Comparison of ENCODE assay signal across 18 cellular contexts in the genomic region with DNA sequence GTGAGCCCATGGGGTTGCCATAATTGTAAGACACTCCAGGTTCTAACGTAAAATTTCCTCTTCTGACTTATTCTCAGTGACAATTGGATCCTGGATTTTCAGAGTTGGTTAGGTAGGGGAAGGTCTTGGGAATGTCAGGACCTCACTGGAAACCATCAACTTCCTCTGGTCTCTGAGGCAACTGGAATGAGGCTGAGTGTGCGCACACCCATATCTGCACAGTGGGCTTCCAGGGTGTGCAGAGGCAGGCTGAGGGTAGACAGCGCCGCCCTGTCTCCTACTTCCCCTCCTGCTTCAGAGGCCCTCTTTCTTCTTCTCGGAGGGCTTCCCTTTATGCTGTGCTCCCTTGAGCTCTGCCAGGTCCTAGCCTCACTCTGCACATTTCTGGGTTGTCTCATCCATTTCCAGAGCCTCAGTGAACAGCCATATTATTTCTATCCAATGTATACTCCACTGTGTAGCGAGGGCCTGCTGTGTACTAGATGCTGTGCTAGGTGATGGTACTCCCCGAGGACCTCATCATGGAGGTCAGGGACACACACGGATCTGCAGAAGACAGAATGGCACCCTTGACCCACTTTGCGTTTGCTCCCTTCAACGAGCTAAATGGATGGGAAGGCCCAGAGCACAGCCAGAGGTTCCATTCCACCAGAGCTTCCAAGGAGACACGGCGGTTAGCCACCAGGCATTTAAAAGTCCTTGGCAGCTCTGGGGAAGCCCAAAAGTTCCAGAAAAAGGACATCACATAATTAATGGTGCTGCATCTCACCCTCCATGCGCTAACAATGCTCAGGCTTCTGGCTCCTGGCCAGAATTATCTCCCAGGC. TPM values are rescaled to one million over a fixed set of nuclear protein-coding genes. Genes with fewer than 3 reads are reported as not detected.
DNase-seq lines count a peak whose midpoint lies in the region; ATAC-seq and TF ChIP-seq lines count a peak whose summit lies in the region.
"Had no signal": no experiment of that assay in that cellular context is flagged by ENCODE, and none has a peak within 500 bp of the region (broad histone marks: within the 10 kb centered on the region; RNA-seq: fewer than 3 reads in every experiment).

No MANE protein-coding gene starts in this region.

- no peak for TF ChIP-seq CTCF in PC-3 (conservative IDR thresholded peaks at IDR 0.05; ENCODE audit: low read depth, low read length)
- no peak for TF ChIP-seq CTCF in liver (IDR thresholded peaks at IDR 0.05; ENCODE audit: low read depth, low read length, missing input control)
- no peak for TF ChIP-seq CTCF in BE2C (IDR thresholded peaks at IDR 0.05; ENCODE audit: low read depth, low read length)

- H3K27me3 Mint-ChIP-seq in activated naive CD4-positive, alpha-beta T cell treated with anti-CD3 and anti-CD28 coated beads, Interleukin-2, amount 10 ng/mL, durations not matched to agents 7 days and 5 days = peaks cover 6% of the 10 kb centered on the region
- H3K27me3 Mint-ChIP-seq in stimulated activated naive B cell treated with anti-CD40 and anti-IgM and Interleukin-4, amounts not matched to agents 10 μg/mL and 1 μg/mL and 100 μg/mL, for 72 hours = no peaks in the 10 kb centered on the region

- no peaks in the 10 kb centered on the region for H3K9me3 ChIP-seq in PC-3 (ENCODE audit: low read length)
- no peaks in the 10 kb centered on the region for H3K9me3 ChIP-seq in liver (ENCODE audit: control insufficient read depth in 4 of 4, low read length in 3 of 4)
- H3K9me3 ChIP-seq in BE2C = no peaks in the 10 kb centered on the region
- H3K9me3 ChIP-seq: heart left ventricle, vagina had no signal

- no peaks in the 10 kb centered on the region for H4K20me1 ChIP-seq in PC-3 (ENCODE audit: low read length)

- H3K4me1 ChIP-seq in PC-3 (ENCODE audit: insufficient read depth, low read length) (peaks cover 6% of the 10 kb centered on the region; the same call in 1 of the 2 replicates), liver (ENCODE audit: control insufficient read depth in 4 of 4, insufficient read depth in 4 of 4, low read length in 3 of 4) (peaks cover 1 to 48% (median 36%) of the 10 kb centered on the region in 4 donors), BE2C (no peaks in the 10 kb centered on the region)
- H3K4me1 ChIP-seq: vagina had no signal

- no peaks in the 10 kb centered on the region for H3K9me3 Mint-ChIP-seq in activated naive CD4-positive, alpha-beta T cell treated with anti-CD3 and anti-CD28 coated beads, Interleukin-2, amount 10 ng/mL, durations not matched to agents 7 days and 5 days
- no peaks in the 10 kb centered on the region for H3K9me3 Mint-ChIP-seq in stimulated activated naive B cell treated with anti-CD40 and anti-IgM and Interleukin-4, amounts not matched to agents 10 μg/mL and 1 μg/mL and 100 μg/mL, for 72 hours
- H3K9me3 Mint-ChIP-seq: activated T-cell treated with anti-CD3 and anti-CD28 coated beads, Interleukin-2, amount 50 U/mL, for 4 hours; memory B cell; neural crest cell had no signal

- H3K36me3 ChIP-seq in PC-3 (ENCODE audit: low read depth, low read length) (peaks cover 33% of the 10 kb centered on the region), liver (ENCODE audit: control insufficient read depth in 4 of 4, insufficient read depth in 3 of 4, low read depth in 1 of 4, low read length in 3 of 4) (peaks cover 23 to 35% (median 29%) of the 10 kb centered on the region in 4 donors), BE2C (no peaks in the 10 kb centered on the region; the same call in 1 of the 2 replicates)

- POLR2A ChIA-PET in PC-3 (lab: Charles Lee; ENCODE audit: unreplicated experiment) = interaction anchor here (0.6 kb wide), 1 partner anchor 361 kb away, joined by 4 read pairs; no protein-coding TSS in a partner anchor

- H3K4me3 ChIP-seq in PC-3 (ENCODE audit: low read length) = no peak overlapping the region
- H3K4me3 ChIP-seq in liver (ENCODE audit: low read depth in 1 of 3, low read length in 3 of 3) = no peak overlapping the region
- no peak overlapping the region for H3K4me3 ChIP-seq in BE2C (ENCODE audit: low read depth, low read length)
- H3K4me3 ChIP-seq: heart left ventricle, SK-N-MC, vagina had no signal

- 83% methylated on average over 13 of the region's 13 CpGs for WGBS in liver

- CTCF ChIA-PET in activated naive CD4-positive, alpha-beta T cell treated with anti-CD3 and anti-CD28 coated beads, Interleukin-2, amount 10 ng/mL, durations not matched to agents 7 days and 5 days (lab: Charles Lee) = interaction anchor here (0.6 to 7.6 kb wide), 16 partner anchors 8 to 365 kb away, joined by 3 to 76 read pairs (median 3); partner anchors contain the start of genes ACAA1 and XYLB
- CTCF ChIA-PET in PC-3 (lab: Charles Lee) = no interaction called here

- no peak overlapping the region for H3K4me3 Mint-ChIP-seq in activated naive CD4-positive, alpha-beta T cell treated with anti-CD3 and anti-CD28 coated beads, Interleukin-2, amount 10 ng/mL, durations not matched to agents 7 days and 5 days
- H3K4me3 Mint-ChIP-seq in stimulated activated naive B cell treated with anti-CD40 and anti-IgM and Interleukin-4, amounts not matched to agents 10 μg/mL and 1 μg/mL and 100 μg/mL, for 72 hours = no peak overlapping the region
- H3K4me3 Mint-ChIP-seq: activated T-cell treated with anti-CD3 and anti-CD28 coated beads, Interleukin-2, amount 50 U/mL, for 4 hours; memory B cell; neural crest cell had no signal

- TF ChIP-seq RAD21 in liver (IDR thresholded peaks at IDR 0.05) = no peak

- TSS peak; percentile 10 for BruUV-seq in PC-3 (replicated peaks; lab: Mats Ljungman, UMichigan)

- H3K79me2 ChIP-seq in PC-3 (ENCODE audit: low read length) = no peaks in the 10 kb centered on the region

- H3K27me3 ChIP-seq in PC-3 (ENCODE audit: low read length) = no peaks in the 10 kb centered on the region
- H3K27me3 ChIP-seq in liver (ENCODE audit: control insufficient read depth in 4 of 4, insufficient read depth in 4 of 4, low read length in 3 of 4) = no peaks in the 10 kb centered on the region
- H3K27me3 ChIP-seq in BE2C = no peaks in the 10 kb centered on the region
- H3K27me3 ChIP-seq: heart left ventricle, vagina had no signal

- H3F3A ChIP-seq in PC-3 (ENCODE audit: low read length, unreplicated experiment) = no peaks in the 10 kb centered on the region

- H3K27ac Mint-ChIP-seq in activated naive CD4-positive, alpha-beta T cell treated with anti-CD3 and anti-CD28 coated beads, Interleukin-2, amount 10 ng/mL, durations not matched to agents 7 days and 5 days = peak overlapping the region; percentile 71
- peak overlapping the region; percentile 22 for H3K27ac Mint-ChIP-seq in stimulated activated naive B cell treated with anti-CD40 and anti-IgM and Interleukin-4, amounts not matched to agents 10 μg/mL and 1 μg/mL and 100 μg/mL, for 72 hours
- H3K27ac Mint-ChIP-seq: memory B cell had no signal

- no peak overlapping the region for H2AFZ ChIP-seq in PC-3 (ENCODE audit: low read length)

- H3K36me3 Mint-ChIP-seq in activated naive CD4-positive, alpha-beta T cell treated with anti-CD3 and anti-CD28 coated beads, Interleukin-2, amount 10 ng/mL, durations not matched to agents 7 days and 5 days = peaks cover 32% of the 10 kb centered on the region
- H3K36me3 Mint-ChIP-seq in stimulated activated naive B cell treated with anti-CD40 and anti-IgM and Interleukin-4, amounts not matched to agents 10 μg/mL and 1 μg/mL and 100 μg/mL, for 72 hours = peaks cover 39 to 47% of the 10 kb centered on the region in 2 donors

- H3K27ac ChIP-seq in PC-3 (ENCODE audit: low read length) = no peak overlapping the region
- H3K27ac ChIP-seq in liver (ENCODE audit: low read depth in 1 of 2, low read length in 2 of 2) = peak overlapping the region; percentile 32 to 34
- H3K27ac ChIP-seq: heart left ventricle, SK-N-MC, vagina had no signal

- no peaks in the 10 kb centered on the region for H3K9me2 ChIP-seq in PC-3 (replicated peaks; ENCODE audit: low read length)

- H3K9ac ChIP-seq in PC-3 (ENCODE audit: low read length) (no peak overlapping the region), liver (ENCODE audit: low read depth in 1 of 2, low read length in 2 of 2) (no peak overlapping the region)

- no peak for DNase-seq in activated naive CD4-positive, alpha-beta T cell treated with anti-CD3 and anti-CD28 coated beads, Interleukin-2, amount 10 ng/mL, durations not matched to agents 7 days and 5 days
- DNase-seq in activated naive CD4-positive, alpha-beta T cell (lab: John Stamatoyannopoulos, UW) = no peak
- DNase-seq in PC-3 (no peak), NCI-H1105 (lab: John Stamatoyannopoulos, UW) (no peak), BE2C (no peak)
- no peak for DNase-seq in stimulated activated naive B cell treated with anti-CD40 and anti-IgM and Interleukin-4, amounts not matched to agents 10 μg/mL and 1 μg/mL and 100 μg/mL, for 72 hours
- DNase-seq: amniotic stem cell, NCI-H187 treated with DMSO at 0.1 percent for 48 hours, NCI-H524 treated with DMSO at 0.1 percent for 48 hours had no signal

- no peak for ATAC-seq in PC-3
- ATAC-seq in stimulated activated naive B cell treated with anti-CD40 and anti-IgM and Interleukin-4, amounts not matched to agents 10 μg/mL and 1 μg/mL and 100 μg/mL, for 72 hours (replicated peaks) = no peak
- no peak for ATAC-seq in HG03097 (IDR thresholded peaks at IDR 0.05; ENCODE audit: low FRiP score, unreplicated experiment)

- peaks cover 3% of the 10 kb centered on the region for H3K4me1 Mint-ChIP-seq in activated naive CD4-positive, alpha-beta T cell treated with anti-CD3 and anti-CD28 coated beads, Interleukin-2, amount 10 ng/mL, durations not matched to agents 7 days and 5 days
- peaks cover 24 to 33% of the 10 kb centered on the region in 2 donors for H3K4me1 Mint-ChIP-seq in stimulated activated naive B cell treated with anti-CD40 and anti-IgM and Interleukin-4, amounts not matched to agents 10 μg/mL and 1 μg/mL and 100 μg/mL, for 72 hours
- H3K4me1 Mint-ChIP-seq: neural crest cell had no signal

- H3K4me2 ChIP-seq in PC-3 (ENCODE audit: low read length) = no peak overlapping the region

- intact Hi-C loops in PC-3 (cut with micrococcal nuclease) = loop anchor here (1.0 to 5.0 kb wide), 3 partner anchors 129 to 229 kb away; partner anchors contain the start of gene XYLB

TF ChIP-seq in liver, 16 proteins besides CTCF, POLR2A, EP300 and RAD21 (continues in another document):
- TF ChIP-seq SP1 (IDR thresholded peaks at IDR 0.05) = no peak
- no peak for TF ChIP-seq NR2F2 (IDR thresholded peaks at IDR 0.05)
- no peak for TF ChIP-seq YY1 (IDR thresholded peaks at IDR 0.05)
- TF ChIP-seq FOXA1 (IDR thresholded peaks at IDR 0.05) = no peak
- TF ChIP-seq GABPA (IDR thresholded peaks at IDR 0.05 in 1 of 2, conservative IDR thresholded peaks at IDR 0.05 in 1 of 2) = no peak

RNA-seq across cellular contexts. Expression of gene ACAA1, which starts 18.3 kb away (rescaled TPM):
- total RNA-seq in PC-3 (2014; rRNA removed) = 76.4 and 94.5 TPM in 2 replicates
- total RNA-seq in liver = 100 to 1,000 TPM; 220 to 410 TPM
- polyA plus RNA-seq in liver = 100 to 1,000 TPM; 338 to 342 TPM
- 40.7 TPM for polyA plus RNA-seq in BE2C (2012; ENCODE audit: insufficient read depth, insufficient read length, low read depth)

RNA-seq across cellular contexts. Expression of gene MYD88, which starts 19.8 kb away (rescaled TPM):
- total RNA-seq in PC-3 (2014; rRNA removed) = 17.7 and 19.1 TPM in 2 replicates
- total RNA-seq in liver = 10 to 100 TPM; 15.4 to 60.3 TPM
- 10 to 100 TPM; 37.0 to 51.1 TPM for polyA plus RNA-seq in liver
- polyA plus RNA-seq in BE2C (2012; ENCODE audit: insufficient read depth, insufficient read length, low read depth) = 9.3 TPM
- total RNA-seq: G401 had no signal

RNA-seq across cellular contexts. Expression of gene OXSR1, which starts 46.7 kb away (rescaled TPM):
- 42.2 and 47.7 TPM in 2 replicates for total RNA-seq in PC-3 (2014; rRNA removed)
- total RNA-seq in liver = 10 to 100 TPM; 16.2 to 24.7 TPM
- polyA plus RNA-seq in liver = 1 to 10 TPM; 4.3 to 8.2 TPM
- 11.0 TPM for polyA plus RNA-seq in BE2C (2012; ENCODE audit: insufficient read depth, insufficient read length, low read depth)
